24 cellular contexts compared by ENCODE assay signal in the genomic region with DNA sequence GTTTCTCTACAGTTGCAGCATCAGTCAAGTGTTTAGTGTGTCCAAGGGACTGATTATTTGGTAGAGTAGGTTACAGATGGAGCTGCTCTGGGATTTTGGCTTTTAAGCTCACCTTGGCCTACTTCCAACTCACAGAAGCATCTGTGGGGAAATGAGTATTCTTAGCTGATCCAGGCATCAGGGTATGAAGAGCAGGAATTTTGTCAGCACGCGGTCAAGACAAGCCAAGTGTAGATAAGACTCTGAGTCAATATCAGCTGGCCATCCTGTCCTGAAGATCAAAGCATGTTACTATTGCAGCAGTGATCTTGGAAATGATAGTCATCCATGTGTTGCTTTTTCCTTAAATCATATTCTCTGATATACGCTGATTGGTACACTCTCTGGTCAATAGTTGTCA. TPM values are rescaled to one million over a fixed set of nuclear protein-coding genes. Genes with fewer than 3 reads are reported as not detected.
DNase-seq lines count a peak whose midpoint lies in the region; ATAC-seq lines count a peak whose summit lies in the region.
"Had no signal": no experiment of that assay in that cellular context is flagged by ENCODE, and none has a peak within 500 bp of the region (broad histone marks: within the 10 kb centered on the region; RNA-seq: fewer than 3 reads in every experiment).

No MANE protein-coding gene starts in this region.

- H3K9ac ChIP-seq in trophoblast cell (ENCODE audit: low read length), result no peak overlapping the region
- H3K9ac ChIP-seq: SK-N-SH had no signal

- H2AFZ ChIP-seq in trophoblast cell (ENCODE audit: insufficient read depth, low read length, poor library complexity), result no peak overlapping the region

- no peak overlapping the region for H3K14ac ChIP-seq in trophoblast cell (ENCODE audit: low read length)

- DNase-seq in NCI-H1092 treated with DMSO at 0.1 percent for 48 hours (lab: John Stamatoyannopoulos, UW) (peak; percentile 12), NCI-H1092 (lab: John Stamatoyannopoulos, UW) (no peak), NCI-H524 (lab: John Stamatoyannopoulos, UW) (peak; percentile 87 to 95), amniotic epithelial cell (ENCODE audit: low read depth) (peak; percentile 44), trophoblast cell (peak; percentile 70 to 88), posterior cingulate gyrus (no peak)
- DNase-seq: 8988T; Calu3; CD8-positive, alpha-beta T cell; DMS79; MG63; NCI-H146; NCI-H2081; NCI-H2227 treated with DMSO at 0.1 percent for 48 hours; NCI-H510A treated with DMSO at 0.1 percent for 48 hours; SIG-M5; SK-N-SH; T-helper 2 cell had no signal

- no peak overlapping the region for H3K23ac ChIP-seq in trophoblast cell (ENCODE audit: low read length)

- H3K18ac ChIP-seq in trophoblast cell (ENCODE audit: low read length), result no peak overlapping the region

- ATAC-seq in GM21423 (IDR thresholded peaks at IDR 0.05; ENCODE audit: unreplicated experiment), result no peak
- ATAC-seq: CD8-positive, alpha-beta T cell; HepG2; K562 had no signal

- no peak overlapping the region for H2AK5ac ChIP-seq in trophoblast cell (ENCODE audit: low read length)

- intact Hi-C loops in posterior cingulate gyrus (cut with DNase I), result no loop called here

- H3K79me2 ChIP-seq in trophoblast cell (ENCODE audit: control insufficient read depth, insufficient read depth, low read length, poor library complexity), result no peaks in the 10 kb centered on the region

- H3K79me1 ChIP-seq in trophoblast cell (ENCODE audit: low read length), result no peaks in the 10 kb centered on the region

- H4K91ac ChIP-seq in trophoblast cell (ENCODE audit: low read depth, low read length), result no peak overlapping the region

- H4K8ac ChIP-seq in trophoblast cell (ENCODE audit: low read depth, low read length), result no peak overlapping the region

- no peak overlapping the region for H3K4ac ChIP-seq in trophoblast cell (ENCODE audit: low read depth, low read length)

- H3K27ac ChIP-seq in trophoblast cell (ENCODE audit: low read depth, low read length), result peak overlapping the region; percentile 38
- H3K27ac ChIP-seq: HL-60, RWPE1 had no signal

- H3K9me3 ChIP-seq in trophoblast cell (ENCODE audit: insufficient read depth, low read depth, low read length), result peaks cover 4% of the 10 kb centered on the region
- H3K9me3 ChIP-seq: HAP-1, SK-N-SH had no signal

- no peak overlapping the region for H2BK12ac ChIP-seq in trophoblast cell (ENCODE audit: low read length)

- no CpG with 5 or more reads among the region's 3 CpGs for WGBS in trophoblast cell (ENCODE audit: extremely low coverage, insufficient coverage, insufficient read length)

- no peak overlapping the region for H2BK5ac ChIP-seq in trophoblast cell (ENCODE audit: low read depth, low read length, poor library complexity)

- H3K4me3 ChIP-seq in trophoblast cell (ENCODE audit: low read depth, low read length), result no peak overlapping the region
- H3K4me3 ChIP-seq: HAP-1, K562, MG63 had no signal

- no peak overlapping the region for H2BK120ac ChIP-seq in trophoblast cell (ENCODE audit: insufficient read depth, low read length, poor library complexity)

- no peaks in the 10 kb centered on the region for H3K4me1 ChIP-seq in trophoblast cell (ENCODE audit: control insufficient read depth in 1 of 2, insufficient read depth in 2 of 2, low read length in 2 of 2)
- H3K4me1 ChIP-seq: HAP-1 had no signal

- no peaks in the 10 kb centered on the region for H3K27me3 ChIP-seq in trophoblast cell (ENCODE audit: insufficient read depth, low read length)
- H3K27me3 ChIP-seq: MG63 had no signal

- H3K36me3 ChIP-seq in trophoblast cell (ENCODE audit: control insufficient read depth in 1 of 2, insufficient read depth in 2 of 2, low read length in 2 of 2), result no peaks in the 10 kb centered on the region
- H3K36me3 ChIP-seq: HAP-1, MG63 had no signal

- H3K4me2 ChIP-seq in trophoblast cell (ENCODE audit: low read length), result no peak overlapping the region
- H3K4me2 ChIP-seq: SK-N-SH had no signal

- H4K12ac ChIP-seq in trophoblast cell (ENCODE audit: low read depth, low read length), result no peak overlapping the region

RNA-seq across cellular contexts. Expression of a gene that starts 24.4 kb away (rescaled TPM):
- polyA plus RNA-seq in trophoblast cell (2013), result not detected in 2 replicates
- polyA plus RNA-seq: HepG2, K562, SK-N-SH had no signal

RNA-seq across cellular contexts. Expression of a gene that starts 32.5 kb away (rescaled TPM):
- 0.03 and 0.06 TPM in 2 replicates for polyA plus RNA-seq in trophoblast cell (2013)
- polyA plus RNA-seq: HepG2, K562, SK-N-SH had no signal

RNA-seq across cellular contexts. Expression of a gene that starts 42.0 kb away (rescaled TPM):
- 0.08 and 0.19 TPM in 2 replicates for polyA plus RNA-seq in trophoblast cell (2013)
- polyA plus RNA-seq: HepG2, K562 had no signal

Comparison
In these comparisons a context has a peak if more than half of its experiments do, and no peak if none do; other contexts are left out.
1. DNase-seq: peak in NCI-H1092 treated with DMSO at 0.1 percent for 48 hours (single experiment), NCI-H524 (2 of 2), amniotic epithelial cell (single experiment) and trophoblast cell (2 of 2); none in NCI-H1092 (single experiment) and posterior cingulate gyrus (0 of 10).